8 cellular contexts compared by ENCODE assay signal in genomic region chr17:65057520-65058075, GRCh38. TPM values are rescaled to one million over a fixed set of nuclear protein-coding genes. Genes with fewer than 3 reads are reported as not detected.
DNase-seq lines count a peak whose midpoint lies in the region; ATAC-seq and TF ChIP-seq lines count a peak whose summit lies in the region.

No MANE protein-coding gene starts in this region.

- CTCF ChIA-PET in activated B cell treated with CpG ODN at 0.5 μM for 24 hours (lab: Charles Lee): interaction anchor here (1.6 to 5.0 kb wide), 2 partner anchors 43 to 72 kb away, joined by 4 to 20 read pairs; no protein-coding TSS in a partner anchor

- peaks cover 15% of the 10 kb centered on the region for H3F3A ChIP-seq in GM23248 (ENCODE audit: insufficient read depth)

- H3K9ac ChIP-seq in GM23248: peak overlapping the region; percentile 91; the same call in 1 of the 2 replicates

- no peaks in the 10 kb centered on the region for H3K27me3 Mint-ChIP-seq in activated B cell treated with CpG ODN at 0.5 μM for 24 hours

- no peaks in the 10 kb centered on the region for H3K9me2 ChIP-seq in GM23248 (ENCODE audit: insufficient read depth)

- H3K4me1 Mint-ChIP-seq in activated B cell treated with CpG ODN at 0.5 μM for 24 hours: peaks cover 38% of the 10 kb centered on the region

- peaks cover 6% of the 10 kb centered on the region for H3K36me3 ChIP-seq in GM23248 (ENCODE audit: low read depth)
- H3K36me3 ChIP-seq in right atrium auricular region: peaks cover 5% of the 10 kb centered on the region
- peaks cover 18% of the 10 kb centered on the region for H3K36me3 ChIP-seq in WERI-Rb-1

- ATAC-seq in activated B cell treated with CpG ODN at 0.5 μM for 24 hours (ENCODE audit: low read depth) (no peak), sciatic nerve (peak; percentile 32)

- H3K36me3 Mint-ChIP-seq in activated B cell treated with CpG ODN at 0.5 μM for 24 hours (ENCODE audit: low read depth): peaks cover 27% of the 10 kb centered on the region

- H3K4me1 ChIP-seq in GM23248 (ENCODE audit: insufficient read depth) (peaks cover 26% of the 10 kb centered on the region), right atrium auricular region (peaks cover 0 to 52% of the 10 kb centered on the region in 2 donors)

- no peak for DNase-seq in GM23248
- no peak for DNase-seq in activated B cell treated with CpG ODN at 0.5 μM for 24 hours
- DNase-seq in right atrium auricular region (ENCODE audit: low spot score): no peak
- peak; percentile 70 for DNase-seq in sciatic nerve (ENCODE audit: low spot score)
- DNase-seq in NCI-H524 treated with DMSO at 0.1 percent for 48 hours (lab: John Stamatoyannopoulos, UW): no peak
- no peak for DNase-seq in HuH-7.5 (ENCODE audit: low spot score)
- DNase-seq in GM19240 (ENCODE audit: insufficient read length, low spot score): no peak
- no peak for DNase-seq in WERI-Rb-1

- no peak overlapping the region for H3K27ac ChIP-seq in GM23248
- peak overlapping the region; percentile 99 for H3K27ac ChIP-seq in right atrium auricular region
- no peak overlapping the region for H3K27ac ChIP-seq in WERI-Rb-1

- intact Hi-C loops in activated B cell treated with CpG ODN at 0.5 μM for 24 hours (cut with micrococcal nuclease) (loop anchor here (1.0 to 10.0 kb wide), 8 partner anchors 30 to 550 kb away; partner anchors contain the start of genes CEP95, DDX5, LRRC37A3 and RGS9), sciatic nerve (cut with DNase I) (no loop called here)

- H3K27me3 ChIP-seq in GM23248 (replicated peaks; ENCODE audit: insufficient read depth) (no peaks in the 10 kb centered on the region), right atrium auricular region (no peaks in the 10 kb centered on the region), WERI-Rb-1 (ENCODE audit: insufficient read depth, low read depth, severe bottlenecking) (no peaks in the 10 kb centered on the region)

- WGBS in GM23248 (ENCODE audit: low coverage in 1 of 2, low lambda C conversion rate in 2 of 2, missing lambda C conversion rate in 2 of 2), 2 experiments: 84 to 88% methylated on average over 17 of the region's 17 CpGs

- H2AFZ ChIP-seq in GM23248: peak overlapping the region; percentile 96; the same call in 1 of the 2 replicates

- peak overlapping the region; percentile 98 for H3K4me3 Mint-ChIP-seq in activated B cell treated with CpG ODN at 0.5 μM for 24 hours

- TF ChIP-seq CTCF in activated B cell treated with CpG ODN at 0.5 μM for 24 hours (IDR thresholded peaks at IDR 0.05) (no peak), right atrium auricular region (IDR thresholded peaks at IDR 0.05) (no peak), WERI-Rb-1 (IDR thresholded peaks at IDR 0.05; ENCODE audit: low read depth, low read length) (no peak)

- H3K4me3 ChIP-seq in GM23248 (peak overlapping the region; percentile 95), right atrium auricular region (peak overlapping the region in 1 of 2 donors; percentile 96), WERI-Rb-1 (ENCODE audit: low read depth, low read length) (no peak overlapping the region; the same call in 1 of the 2 replicates)

- H3K27ac Mint-ChIP-seq in activated B cell treated with CpG ODN at 0.5 μM for 24 hours: peak overlapping the region; percentile 99

- no peaks in the 10 kb centered on the region for H3K9me3 ChIP-seq in GM23248 (ENCODE audit: low read depth)
- H3K9me3 ChIP-seq in right atrium auricular region: no peaks in the 10 kb centered on the region
- no peaks in the 10 kb centered on the region for H3K9me3 ChIP-seq in WERI-Rb-1 (ENCODE audit: severe bottlenecking)

- H3K4me2 ChIP-seq in GM23248 (ENCODE audit: unreplicated experiment): peak overlapping the region; percentile 77

- in situ Hi-C loops in GM23248 (cut with MboI): no loop called here

- H4K20me1 ChIP-seq in GM23248 (ENCODE audit: insufficient read depth): no peaks in the 10 kb centered on the region; the same call in 1 of the 2 replicates

- H3K79me2 ChIP-seq in GM23248 (ENCODE audit: insufficient read depth): peaks cover 32% of the 10 kb centered on the region

- POLR2A ChIA-PET in activated B cell treated with CpG ODN at 0.5 μM for 24 hours (lab: Charles Lee): interaction anchor here (0.6 to 4.3 kb wide), 12 partner anchors 13 to 282 kb away, joined by 3 to 62 read pairs (median 8); partner anchors contain the start of gene LRRC37A3

- no peaks in the 10 kb centered on the region for H3K9me3 Mint-ChIP-seq in activated B cell treated with CpG ODN at 0.5 μM for 24 hours

RNA-seq across cellular contexts. Expression of gene GNA13, which starts 1.1 kb away (rescaled TPM):
- 40.6 and 41.8 TPM in 2 replicates for total RNA-seq in GM23248 (2014; rRNA removed; shearing (Covaris generic))
- polyA plus RNA-seq in GM23248 (2016; fragmentation: Nextera tagmentation; extraction: Ambion mirVana): 17.2 and 18.5 TPM in 2 replicates
- 70.8 and 75.8 TPM in 2 replicates for total RNA-seq in activated B cell treated with CpG ODN at 0.5 μM for 24 hours
- total RNA-seq in right atrium auricular region: 10 to 100 TPM; 29.9 to 35.6 TPM
- total RNA-seq in sciatic nerve: 50.3 TPM

Comparison
In these comparisons a context has a peak if more than half of its experiments do, and no peak if none do; other contexts are left out.
1. H3K27ac ChIP-seq: peak in right atrium auricular region (2 of 2); none in GM23248 (single experiment) and WERI-Rb-1 (single experiment).